1 cellular context compared by ENCODE assay signal in the genomic region with DNA sequence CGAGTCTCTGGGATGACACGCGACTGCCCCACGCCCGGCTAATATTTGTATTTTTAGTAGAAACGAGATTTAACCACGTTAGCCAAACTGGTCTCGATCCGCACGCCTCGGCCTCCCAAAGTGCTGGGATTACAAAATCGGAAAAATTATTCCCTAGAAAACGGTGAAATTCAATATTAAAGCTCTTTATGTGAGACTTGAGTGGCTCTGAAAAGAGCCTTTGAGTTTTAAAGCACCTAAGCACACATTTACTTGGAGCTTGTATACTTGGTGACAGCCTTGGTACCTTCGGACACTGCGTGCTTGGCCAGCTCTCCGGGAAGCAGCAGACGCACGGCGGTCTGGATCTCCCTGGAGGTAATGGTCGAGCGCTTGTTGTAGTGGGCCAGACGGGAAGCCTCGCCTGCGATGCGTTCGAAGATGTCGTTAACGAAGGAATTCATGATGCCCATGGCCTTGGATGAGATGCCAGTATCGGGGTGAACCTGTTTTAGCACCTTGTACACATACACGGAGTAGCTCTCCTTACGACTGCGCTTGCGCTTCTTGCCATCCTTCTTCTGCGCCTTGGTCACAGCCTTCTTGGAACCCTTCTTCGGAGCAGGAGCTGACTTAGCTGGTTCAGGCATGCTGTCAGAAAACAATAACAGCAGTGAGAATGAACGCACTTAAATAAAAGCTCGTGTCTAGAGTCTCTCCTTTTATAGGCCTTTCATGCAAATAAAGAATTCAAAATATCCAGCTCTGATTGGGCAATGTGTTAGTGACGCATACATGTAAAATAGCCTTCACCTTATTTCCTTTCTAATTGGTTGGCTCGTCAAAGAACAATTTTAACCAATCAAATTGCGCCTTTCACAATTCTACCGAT.
TF ChIP-seq lines count a peak whose summit lies in the region.

No MANE protein-coding gene starts in this region.

TF ChIP-seq in K562, 482 proteins besides CTCF, POLR2A, EP300 and RAD21 (continued from another document and continues in another):
- TF ChIP-seq, protein P1, sequence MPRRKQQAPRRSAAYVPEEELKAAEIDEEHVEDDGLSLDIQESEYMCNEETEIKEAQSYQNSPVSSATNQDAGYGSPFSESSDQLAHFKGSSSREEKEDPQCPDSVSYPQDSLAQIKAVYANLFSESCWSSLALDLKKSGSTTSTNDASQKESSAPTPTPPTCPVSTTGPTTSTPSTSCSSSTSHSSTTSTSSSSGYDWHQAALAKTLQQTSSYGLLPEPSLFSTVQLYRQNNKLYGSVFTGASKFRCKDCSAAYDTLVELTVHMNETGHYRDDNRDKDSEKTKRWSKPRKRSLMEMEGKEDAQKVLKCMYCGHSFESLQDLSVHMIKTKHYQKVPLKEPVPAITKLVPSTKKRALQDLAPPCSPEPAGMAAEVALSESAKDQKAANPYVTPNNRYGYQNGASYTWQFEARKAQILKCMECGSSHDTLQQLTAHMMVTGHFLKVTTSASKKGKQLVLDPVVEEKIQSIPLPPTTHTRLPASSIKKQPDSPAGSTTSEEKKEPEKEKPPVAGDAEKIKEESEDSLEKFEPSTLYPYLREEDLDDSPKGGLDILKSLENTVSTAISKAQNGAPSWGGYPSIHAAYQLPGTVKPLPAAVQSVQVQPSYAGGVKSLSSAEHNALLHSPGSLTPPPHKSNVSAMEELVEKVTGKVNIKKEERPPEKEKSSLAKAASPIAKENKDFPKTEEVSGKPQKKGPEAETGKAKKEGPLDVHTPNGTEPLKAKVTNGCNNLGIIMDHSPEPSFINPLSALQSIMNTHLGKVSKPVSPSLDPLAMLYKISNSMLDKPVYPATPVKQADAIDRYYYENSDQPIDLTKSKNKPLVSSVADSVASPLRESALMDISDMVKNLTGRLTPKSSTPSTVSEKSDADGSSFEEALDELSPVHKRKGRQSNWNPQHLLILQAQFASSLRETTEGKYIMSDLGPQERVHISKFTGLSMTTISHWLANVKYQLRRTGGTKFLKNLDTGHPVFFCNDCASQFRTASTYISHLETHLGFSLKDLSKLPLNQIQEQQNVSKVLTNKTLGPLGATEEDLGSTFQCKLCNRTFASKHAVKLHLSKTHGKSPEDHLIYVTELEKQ (CRISPR knock-in tag; IDR thresholded peaks at IDR 0.05), result 0 out of 2 replicates have a peak, but pooled peaks have one; percentile 22
- TF ChIP-seq POU5F1 (IDR thresholded peaks at IDR 0.05; ENCODE audit: borderline replicate concordance, low read depth, low read length, partially characterized antibody) (no peak), RBFOX2 (IDR thresholded peaks at IDR 0.05; ENCODE audit: low read depth, low read length) (peak; percentile 84), NCOR1 (IDR thresholded peaks at IDR 0.05) (peak; percentile 61), BCOR (IDR thresholded peaks at IDR 0.05) (peak; percentile 70), NR2C2 (CRISPR knock-in tag; IDR thresholded peaks at IDR 0.05) (peak; percentile 93), NR2C2 (tag; IDR thresholded peaks at IDR 0.05) (no peak; the same call in 1 of the 2 replicates), KAT2B (IDR thresholded peaks at IDR 0.05; ENCODE audit: low read depth, low read length) (no peak), FOXA1 (IDR thresholded peaks at IDR 0.05; ENCODE audit: borderline replicate concordance) (no peak), ARID2 (IDR thresholded peaks at IDR 0.05) (0 out of 2 replicates have a peak, but pooled peaks have one; percentile 50), FIP1L1 (IDR thresholded peaks at IDR 0.05; ENCODE audit: low read depth, low read length, poor library complexity, severe bottlenecking) (peak; percentile 97), FOXP1 (CRISPR knock-in tag; IDR thresholded peaks at IDR 0.05) (peak; percentile 78), HDAC2 (IDR thresholded peaks at IDR 0.05) (peak; percentile 55), ZNF121 (CRISPR knock-in tag; conservative IDR thresholded peaks at IDR 0.05) (peak; percentile 6; the same call in 1 of the 2 replicates), CBX1 (IDR thresholded peaks at IDR 0.05; ENCODE audit: low read depth) (peak; percentile 85), RCOR1 (IDR thresholded peaks at IDR 0.05; ENCODE audit: borderline replicate concordance in 1 of 2, low read depth in 2 of 2, low read length in 2 of 2) (peak in 1 of 2 experiments; percentile 78; a peak in 3 of 4 replicates), TAF1 (IDR thresholded peaks at IDR 0.05; ENCODE audit: control insufficient read depth, extremely low read depth, insufficient read depth, low read length, severe bottlenecking) (peak; percentile 95), YY1 (IDR thresholded peaks at IDR 0.05; ENCODE audit: borderline replicate concordance in 1 of 3, control insufficient read depth in 1 of 3, extremely low read depth in 1 of 3, insufficient read depth in 3 of 3, insufficient read length in 1 of 3, insufficient replicate concordance in 2 of 3, low read depth in 1 of 3, low read length in 2 of 3) (peak in 2 of 3 experiments; percentile 52 to 84), ZNF347 (CRISPR knock-in tag; IDR thresholded peaks at IDR 0.05; ENCODE audit: low read depth) (peak; percentile 34; the same call in 1 of the 2 replicates), ZNF212 (CRISPR knock-in tag; IDR thresholded peaks at IDR 0.05) (peak; percentile 47; the same call in 1 of the 2 replicates), KLF13 (tag; IDR thresholded peaks at IDR 0.05; ENCODE audit: borderline replicate concordance, low read depth) (peak; percentile 42; the same call in 1 of the 2 replicates), ZKSCAN1 (IDR thresholded peaks at IDR 0.05; ENCODE audit: low read depth, low read length) (peak; percentile 80; the same call in 1 of the 2 replicates), GTF2F1 (IDR thresholded peaks at IDR 0.05; ENCODE audit: low read depth, low read length) (peak; percentile 99), TBL1XR1 (IDR thresholded peaks at IDR 0.05; ENCODE audit: low read length in 2 of 2) (peak; percentile 85 to 96), STAT5A (IDR thresholded peaks at IDR 0.05; ENCODE audit: borderline replicate concordance, low read length) (peak; percentile 25), SREBF1 (IDR thresholded peaks at IDR 0.05; ENCODE audit: borderline replicate concordance, low read depth, low read length) (no peak), JUND (IDR thresholded peaks at IDR 0.05; ENCODE audit: borderline replicate concordance, low read depth, low read length) (peak; percentile 74), JUND (tag; IDR thresholded peaks at IDR 0.05; ENCODE audit: borderline replicate concordance, low read depth, low read length) (peak; percentile 66), ELF1 (tag; IDR thresholded peaks at IDR 0.05) (no peak), SMARCA5 (IDR thresholded peaks at IDR 0.05) (no peak)
- TF ChIP-seq, protein P2, sequence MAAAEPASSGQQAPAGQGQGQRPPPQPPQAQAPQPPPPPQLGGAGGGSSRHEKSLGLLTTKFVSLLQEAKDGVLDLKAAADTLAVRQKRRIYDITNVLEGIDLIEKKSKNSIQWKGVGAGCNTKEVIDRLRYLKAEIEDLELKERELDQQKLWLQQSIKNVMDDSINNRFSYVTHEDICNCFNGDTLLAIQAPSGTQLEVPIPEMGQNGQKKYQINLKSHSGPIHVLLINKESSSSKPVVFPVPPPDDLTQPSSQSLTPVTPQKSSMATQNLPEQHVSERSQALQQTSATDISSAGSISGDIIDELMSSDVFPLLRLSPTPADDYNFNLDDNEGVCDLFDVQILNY (CRISPR knock-in tag; IDR thresholded peaks at IDR 0.05), result peak; percentile 99
- TF ChIP-seq, protein P3, sequence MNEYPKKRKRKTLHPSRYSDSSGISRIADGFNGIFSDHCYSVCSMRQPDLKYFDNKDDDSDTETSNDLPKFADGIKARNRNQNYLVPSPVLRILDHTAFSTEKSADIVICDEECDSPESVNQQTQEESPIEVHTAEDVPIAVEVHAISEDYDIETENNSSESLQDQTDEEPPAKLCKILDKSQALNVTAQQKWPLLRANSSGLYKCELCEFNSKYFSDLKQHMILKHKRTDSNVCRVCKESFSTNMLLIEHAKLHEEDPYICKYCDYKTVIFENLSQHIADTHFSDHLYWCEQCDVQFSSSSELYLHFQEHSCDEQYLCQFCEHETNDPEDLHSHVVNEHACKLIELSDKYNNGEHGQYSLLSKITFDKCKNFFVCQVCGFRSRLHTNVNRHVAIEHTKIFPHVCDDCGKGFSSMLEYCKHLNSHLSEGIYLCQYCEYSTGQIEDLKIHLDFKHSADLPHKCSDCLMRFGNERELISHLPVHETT (CRISPR knock-in tag; conservative IDR thresholded peaks at IDR 0.05 in 1 of 2, IDR thresholded peaks at IDR 0.05 in 1 of 2), result no peak
- TF ChIP-seq, protein P4, sequence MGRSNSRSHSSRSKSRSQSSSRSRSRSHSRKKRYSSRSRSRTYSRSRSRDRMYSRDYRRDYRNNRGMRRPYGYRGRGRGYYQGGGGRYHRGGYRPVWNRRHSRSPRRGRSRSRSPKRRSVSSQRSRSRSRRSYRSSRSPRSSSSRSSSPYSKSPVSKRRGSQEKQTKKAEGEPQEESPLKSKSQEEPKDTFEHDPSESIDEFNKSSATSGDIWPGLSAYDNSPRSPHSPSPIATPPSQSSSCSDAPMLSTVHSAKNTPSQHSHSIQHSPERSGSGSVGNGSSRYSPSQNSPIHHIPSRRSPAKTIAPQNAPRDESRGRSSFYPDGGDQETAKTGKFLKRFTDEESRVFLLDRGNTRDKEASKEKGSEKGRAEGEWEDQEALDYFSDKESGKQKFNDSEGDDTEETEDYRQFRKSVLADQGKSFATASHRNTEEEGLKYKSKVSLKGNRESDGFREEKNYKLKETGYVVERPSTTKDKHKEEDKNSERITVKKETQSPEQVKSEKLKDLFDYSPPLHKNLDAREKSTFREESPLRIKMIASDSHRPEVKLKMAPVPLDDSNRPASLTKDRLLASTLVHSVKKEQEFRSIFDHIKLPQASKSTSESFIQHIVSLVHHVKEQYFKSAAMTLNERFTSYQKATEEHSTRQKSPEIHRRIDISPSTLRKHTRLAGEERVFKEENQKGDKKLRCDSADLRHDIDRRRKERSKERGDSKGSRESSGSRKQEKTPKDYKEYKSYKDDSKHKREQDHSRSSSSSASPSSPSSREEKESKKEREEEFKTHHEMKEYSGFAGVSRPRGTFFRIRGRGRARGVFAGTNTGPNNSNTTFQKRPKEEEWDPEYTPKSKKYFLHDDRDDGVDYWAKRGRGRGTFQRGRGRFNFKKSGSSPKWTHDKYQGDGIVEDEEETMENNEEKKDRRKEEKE (IDR thresholded peaks at IDR 0.05; ENCODE audit: borderline replicate concordance in 1 of 2, control insufficient read depth in 1 of 2, low read depth in 2 of 2, low read length in 1 of 2), result peak; percentile 82 to 98; a peak in 2 of 4 replicates
- TF ChIP-seq, protein P5, sequence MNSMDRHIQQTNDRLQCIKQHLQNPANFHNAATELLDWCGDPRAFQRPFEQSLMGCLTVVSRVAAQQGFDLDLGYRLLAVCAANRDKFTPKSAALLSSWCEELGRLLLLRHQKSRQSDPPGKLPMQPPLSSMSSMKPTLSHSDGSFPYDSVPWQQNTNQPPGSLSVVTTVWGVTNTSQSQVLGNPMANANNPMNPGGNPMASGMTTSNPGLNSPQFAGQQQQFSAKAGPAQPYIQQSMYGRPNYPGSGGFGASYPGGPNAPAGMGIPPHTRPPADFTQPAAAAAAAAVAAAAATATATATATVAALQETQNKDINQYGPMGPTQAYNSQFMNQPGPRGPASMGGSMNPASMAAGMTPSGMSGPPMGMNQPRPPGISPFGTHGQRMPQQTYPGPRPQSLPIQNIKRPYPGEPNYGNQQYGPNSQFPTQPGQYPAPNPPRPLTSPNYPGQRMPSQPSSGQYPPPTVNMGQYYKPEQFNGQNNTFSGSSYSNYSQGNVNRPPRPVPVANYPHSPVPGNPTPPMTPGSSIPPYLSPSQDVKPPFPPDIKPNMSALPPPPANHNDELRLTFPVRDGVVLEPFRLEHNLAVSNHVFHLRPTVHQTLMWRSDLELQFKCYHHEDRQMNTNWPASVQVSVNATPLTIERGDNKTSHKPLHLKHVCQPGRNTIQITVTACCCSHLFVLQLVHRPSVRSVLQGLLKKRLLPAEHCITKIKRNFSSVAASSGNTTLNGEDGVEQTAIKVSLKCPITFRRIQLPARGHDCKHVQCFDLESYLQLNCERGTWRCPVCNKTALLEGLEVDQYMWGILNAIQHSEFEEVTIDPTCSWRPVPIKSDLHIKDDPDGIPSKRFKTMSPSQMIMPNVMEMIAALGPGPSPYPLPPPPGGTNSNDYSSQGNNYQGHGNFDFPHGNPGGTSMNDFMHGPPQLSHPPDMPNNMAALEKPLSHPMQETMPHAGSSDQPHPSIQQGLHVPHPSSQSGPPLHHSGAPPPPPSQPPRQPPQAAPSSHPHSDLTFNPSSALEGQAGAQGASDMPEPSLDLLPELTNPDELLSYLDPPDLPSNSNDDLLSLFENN (IDR thresholded peaks at IDR 0.05; ENCODE audit: low read depth in 2 of 2, low read length in 2 of 2), result peak in 1 of 2 experiments; percentile 57; a peak in 1 of 4 replicates
- TF ChIP-seq, protein P6, sequence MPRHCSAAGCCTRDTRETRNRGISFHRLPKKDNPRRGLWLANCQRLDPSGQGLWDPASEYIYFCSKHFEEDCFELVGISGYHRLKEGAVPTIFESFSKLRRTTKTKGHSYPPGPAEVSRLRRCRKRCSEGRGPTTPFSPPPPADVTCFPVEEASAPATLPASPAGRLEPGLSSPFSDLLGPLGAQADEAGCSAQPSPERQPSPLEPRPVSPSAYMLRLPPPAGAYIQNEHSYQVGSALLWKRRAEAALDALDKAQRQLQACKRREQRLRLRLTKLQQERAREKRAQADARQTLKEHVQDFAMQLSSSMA (CRISPR knock-in tag; IDR thresholded peaks at IDR 0.05), result 0 out of 2 replicates have a peak, but pooled peaks have one; percentile 46
- TF ChIP-seq, protein P7, sequence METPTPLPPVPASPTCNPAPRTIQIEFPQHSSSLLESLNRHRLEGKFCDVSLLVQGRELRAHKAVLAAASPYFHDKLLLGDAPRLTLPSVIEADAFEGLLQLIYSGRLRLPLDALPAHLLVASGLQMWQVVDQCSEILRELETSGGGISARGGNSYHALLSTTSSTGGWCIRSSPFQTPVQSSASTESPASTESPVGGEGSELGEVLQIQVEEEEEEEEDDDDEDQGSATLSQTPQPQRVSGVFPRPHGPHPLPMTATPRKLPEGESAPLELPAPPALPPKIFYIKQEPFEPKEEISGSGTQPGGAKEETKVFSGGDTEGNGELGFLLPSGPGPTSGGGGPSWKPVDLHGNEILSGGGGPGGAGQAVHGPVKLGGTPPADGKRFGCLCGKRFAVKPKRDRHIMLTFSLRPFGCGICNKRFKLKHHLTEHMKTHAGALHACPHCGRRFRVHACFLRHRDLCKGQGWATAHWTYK (CRISPR knock-in tag; IDR thresholded peaks at IDR 0.05), result no peak
- TF ChIP-seq, protein P8, sequence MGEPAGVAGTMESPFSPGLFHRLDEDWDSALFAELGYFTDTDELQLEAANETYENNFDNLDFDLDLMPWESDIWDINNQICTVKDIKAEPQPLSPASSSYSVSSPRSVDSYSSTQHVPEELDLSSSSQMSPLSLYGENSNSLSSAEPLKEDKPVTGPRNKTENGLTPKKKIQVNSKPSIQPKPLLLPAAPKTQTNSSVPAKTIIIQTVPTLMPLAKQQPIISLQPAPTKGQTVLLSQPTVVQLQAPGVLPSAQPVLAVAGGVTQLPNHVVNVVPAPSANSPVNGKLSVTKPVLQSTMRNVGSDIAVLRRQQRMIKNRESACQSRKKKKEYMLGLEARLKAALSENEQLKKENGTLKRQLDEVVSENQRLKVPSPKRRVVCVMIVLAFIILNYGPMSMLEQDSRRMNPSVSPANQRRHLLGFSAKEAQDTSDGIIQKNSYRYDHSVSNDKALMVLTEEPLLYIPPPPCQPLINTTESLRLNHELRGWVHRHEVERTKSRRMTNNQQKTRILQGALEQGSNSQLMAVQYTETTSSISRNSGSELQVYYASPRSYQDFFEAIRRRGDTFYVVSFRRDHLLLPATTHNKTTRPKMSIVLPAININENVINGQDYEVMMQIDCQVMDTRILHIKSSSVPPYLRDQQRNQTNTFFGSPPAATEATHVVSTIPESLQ (CRISPR knock-in tag; IDR thresholded peaks at IDR 0.05), result peak; percentile 23; the same call in 1 of the 2 replicates
